In the genomic region with DNA sequence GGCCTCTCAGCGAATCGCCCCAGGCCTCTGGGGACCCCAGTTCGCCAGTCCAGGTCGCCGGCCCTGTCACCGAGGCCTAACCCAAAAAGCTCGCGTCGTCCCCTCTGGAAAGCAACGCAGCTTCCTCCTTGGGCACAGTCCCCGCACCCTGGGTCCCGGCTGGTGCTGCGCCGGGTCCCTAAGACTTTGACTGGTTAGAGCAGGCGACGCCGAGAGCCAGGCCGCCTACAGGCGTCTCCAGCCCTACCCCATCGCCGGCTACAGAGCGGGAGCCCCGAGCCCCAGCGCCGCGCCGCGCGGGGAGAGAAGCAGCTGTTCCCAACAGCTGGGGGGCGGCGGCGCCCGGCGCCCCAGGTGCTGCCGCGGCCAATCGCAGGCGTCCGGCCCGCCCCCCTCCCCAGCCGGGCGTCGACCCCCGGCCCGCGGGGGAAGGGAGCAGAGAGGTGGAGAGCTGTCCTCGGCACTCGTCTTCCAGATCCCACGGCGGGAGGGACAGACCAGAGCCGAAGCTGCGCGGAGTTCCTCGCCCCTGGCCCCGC, we compare ENCODE assay signal across 8 cellular contexts. TPM values are rescaled to one million over a fixed set of nuclear protein-coding genes. Genes with fewer than 3 reads are reported as not detected.
DNase-seq lines count a peak whose midpoint lies in the region; ATAC-seq and TF ChIP-seq lines count a peak whose summit lies in the region.

No MANE protein-coding gene starts in this region.

- intact Hi-C loops in mammary epithelial cell (cut with micrococcal nuclease) = loop anchor here (2.0 kb wide), 1 partner anchor 304 kb away; no protein-coding TSS in a partner anchor

- H4K20me1 ChIP-seq in mammary epithelial cell (ENCODE audit: insufficient read depth, low read length) (no peaks in the 10 kb centered on the region), smooth muscle cell (ENCODE audit: low read depth) (no peaks in the 10 kb centered on the region)

- dilution Hi-C loops in mammary epithelial cell (cut with HindIII; ENCODE audit: low sequenced_read_pairs) = no loop called here

- peak overlapping the region; percentile 87 for H3K4me3 ChIP-seq in HUES6 (ENCODE audit: low read depth, low read length)
- peak overlapping the region; percentile 37 to 76 (median 64) for H3K4me3 ChIP-seq in mammary epithelial cell (replicated peaks in 1 of 3; ENCODE audit: insufficient read depth in 1 of 3, low read depth in 2 of 3, low read length in 3 of 3)
- H3K4me3 ChIP-seq in smooth muscle cell = peak overlapping the region; percentile 57

- TF ChIP-seq CTCF in mammary epithelial cell (conservative IDR thresholded peaks at IDR 0.05 in 1 of 2, IDR thresholded peaks at IDR 0.05 in 1 of 2; ENCODE audit: extremely low read depth in 1 of 2, insufficient read depth in 1 of 2, low read depth in 1 of 2, low read length in 2 of 2) (no peak), smooth muscle cell (IDR thresholded peaks at IDR 0.05; ENCODE audit: borderline replicate concordance, insufficient read depth, poor library complexity, severe bottlenecking) (no peak)

- H3K4me1 ChIP-seq in HUES6 (ENCODE audit: control insufficient read depth, insufficient read depth, low read length) (no peaks in the 10 kb centered on the region), mammary epithelial cell (ENCODE audit: insufficient read depth, low read length) (peaks cover 25% of the 10 kb centered on the region), smooth muscle cell (ENCODE audit: low read depth) (no peaks in the 10 kb centered on the region)

- H3K9me3 ChIP-seq in HUES6 (ENCODE audit: control insufficient read depth, insufficient read depth, low read depth, low read length) (no peaks in the 10 kb centered on the region), mammary epithelial cell (replicated peaks; ENCODE audit: insufficient read depth, low read length) (no peaks in the 10 kb centered on the region), smooth muscle cell (replicated peaks; ENCODE audit: low read depth) (no peaks in the 10 kb centered on the region)

- no TSS peak for BruUV-seq in mammary epithelial cell (replicated peaks; lab: Mats Ljungman, UMichigan)

- H2AFZ ChIP-seq in mammary epithelial cell (ENCODE audit: low read depth, low read length) (peak overlapping the region; percentile 98), smooth muscle cell (ENCODE audit: low read depth) (peak overlapping the region; percentile 94)

- H3F3A ChIP-seq in smooth muscle cell (ENCODE audit: low read depth) = no peaks in the 10 kb centered on the region

- no peak for ATAC-seq in HG03432 (IDR thresholded peaks at IDR 0.05; ENCODE audit: unreplicated experiment)

- H3K36me3 ChIP-seq in HUES6 (ENCODE audit: control insufficient read depth, insufficient read depth, low read length) (no peaks in the 10 kb centered on the region), mammary epithelial cell (ENCODE audit: insufficient read depth, low read length) (no peaks in the 10 kb centered on the region), smooth muscle cell (ENCODE audit: low read depth) (no peaks in the 10 kb centered on the region)

- H3K4me2 ChIP-seq in mammary epithelial cell (ENCODE audit: insufficient read depth, low read depth, low read length) (peak overlapping the region; percentile 98), smooth muscle cell (peak overlapping the region; percentile 90)

- H3K27me3 ChIP-seq in HUES6 (ENCODE audit: control insufficient read depth, insufficient read depth, low read length) (peaks cover 66% of the 10 kb centered on the region), mammary epithelial cell (ENCODE audit: insufficient read depth, low read length) (no peaks in the 10 kb centered on the region), smooth muscle cell (ENCODE audit: low read depth) (no peaks in the 10 kb centered on the region)

- H3K9ac ChIP-seq in HUES6 (ENCODE audit: low read length) (no peak overlapping the region), mammary epithelial cell (ENCODE audit: insufficient read depth, low read length) (no peak overlapping the region), smooth muscle cell (ENCODE audit: low read depth) (no peak overlapping the region)

- DNase-seq in mammary epithelial cell (no peak), islet precursor cell (peak; percentile 81), smooth muscle cell (lab: John Stamatoyannopoulos, UW; ENCODE audit: unreplicated experiment) (peak; percentile 28), ACHN (no peak), NCI-H1048 (lab: John Stamatoyannopoulos, UW) (no peak), SKM-1 (lab: John Stamatoyannopoulos, UW; ENCODE audit: unreplicated experiment) (no peak)

- H3K79me2 ChIP-seq in mammary epithelial cell (ENCODE audit: insufficient read depth, low read length) (no peaks in the 10 kb centered on the region), smooth muscle cell (ENCODE audit: low read depth) (no peaks in the 10 kb centered on the region)

- 5% methylated on average over 9 of the region's 55 CpGs for WGBS in mammary epithelial cell (ENCODE audit: low coverage, missing lambda C conversion rate)
- 2% methylated on average over 45 of the region's 55 CpGs for WGBS in smooth muscle cell (ENCODE audit: low lambda C conversion rate)

- no peak overlapping the region for H3K27ac ChIP-seq in HUES6 (ENCODE audit: low read depth, low read length)
- H3K27ac ChIP-seq in mammary epithelial cell (ENCODE audit: insufficient read depth, low read depth, low read length) = no peak overlapping the region
- no peak overlapping the region for H3K27ac ChIP-seq in smooth muscle cell (ENCODE audit: low read depth)

- CTCF ChIA-PET in mammary epithelial cell (lab: Charles Lee; ENCODE audit: low non-redundant PET) = no interaction called here

- in situ Hi-C loops in mammary epithelial cell (cut with MboI; ENCODE audit: low sequenced_read_pairs in 2 of 2) (no loop called here), ACHN (cut with HindIII; ENCODE audit: low pct_ligation_motif_present, low pct_unique_long_range_greater_than_20kb, low sequenced_read_pairs) (no loop called here)

RNA-seq across cellular contexts. Expression of a gene that starts 0.5 kb away (rescaled TPM):
- total RNA-seq in mammary epithelial cell (1 to 10 TPM in 1 of 2 donors, under 1 TPM in 1; 0.49 to 4.7 TPM), smooth muscle cell (6.2 TPM in 2 replicates)
- polyA plus RNA-seq in mammary epithelial cell (0.54 TPM), smooth muscle cell (3.1 and 5.8 TPM in 2 replicates)
- polyA minus RNA-seq in mammary epithelial cell = not detected

Comparison
In these comparisons a context has a peak if more than half of its experiments do, and no peak if none do; other contexts are left out.
1. DNase-seq: peak in islet precursor cell (single experiment) and smooth muscle cell (single experiment); none in mammary epithelial cell (single experiment), ACHN (single experiment), NCI-H1048 (single experiment) and SKM-1 (single experiment).
2. Peak in every context shown above with its lines, with median percentiles within 50 percentile points of each other: H3K4me3 ChIP-seq.